ENCODE assay signal across 8 cellular contexts in genomic region chr3:53495091-53495517, GRCh38. TPM values are rescaled to one million over a fixed set of nuclear protein-coding genes. Genes with fewer than 3 reads are reported as not detected.
A peak's percentile ranks its signal among the peaks of the same experiment; 100 is the strongest.
DNase-seq lines count a peak whose midpoint lies in the region; ATAC-seq, FAIRE-seq and TF ChIP-seq lines count a peak whose summit lies in the region.

No MANE protein-coding gene starts in this region.

- H3K4me1 Mint-ChIP-seq in stimulated activated memory B cell treated with anti-CD40 and anti-IgM and Interleukin-4, amounts not matched to agents 10 μg/mL and 1 μg/mL and 100 μg/mL, for 72 hours, result peaks cover 25% of the 10 kb centered on the region

- H3K36me3 ChIP-seq in ascending aorta, result no peaks in the 10 kb centered on the region
- no peaks in the 10 kb centered on the region for H3K36me3 ChIP-seq in kidney epithelial cell (ENCODE audit: control insufficient read depth, insufficient read depth, low read length)
- H3K36me3 ChIP-seq in small intestine (ENCODE audit: control insufficient read depth in 2 of 2, insufficient read depth in 2 of 2, low read length in 2 of 2), result no peaks in the 10 kb centered on the region

- no peak for FAIRE-seq in small intestine (lab: Jason Lieb, UNC)

- H3K27me3 ChIP-seq in ascending aorta, result peaks cover 8% of the 10 kb centered on the region
- peaks cover 25% of the 10 kb centered on the region for H3K27me3 ChIP-seq in kidney epithelial cell (ENCODE audit: control insufficient read depth, insufficient read depth, low read length)
- peaks cover 0 to 9% of the 10 kb centered on the region in 2 donors for H3K27me3 ChIP-seq in small intestine (ENCODE audit: control insufficient read depth in 2 of 2, insufficient read depth in 2 of 2, low read length in 2 of 2)

- H3K9me3 ChIP-seq in ascending aorta, result no peaks in the 10 kb centered on the region
- H3K9me3 ChIP-seq in small intestine (ENCODE audit: control insufficient read depth, low read depth), result no peaks in the 10 kb centered on the region

- peak overlapping the region; percentile 74 for H3K4me3 Mint-ChIP-seq in stimulated activated memory B cell treated with anti-CD40 and anti-IgM and Interleukin-4, amounts not matched to agents 10 μg/mL and 1 μg/mL and 100 μg/mL, for 72 hours

- intact Hi-C loops in ascending aorta (cut with DNase I), result no loop called here

- peaks cover 72% of the 10 kb centered on the region for H3K27me3 Mint-ChIP-seq in stimulated activated memory B cell treated with anti-CD40 and anti-IgM and Interleukin-4, amounts not matched to agents 10 μg/mL and 1 μg/mL and 100 μg/mL, for 72 hours

- no peak overlapping the region for H3K27ac ChIP-seq in ascending aorta
- H3K27ac ChIP-seq in small intestine (ENCODE audit: low read depth in 1 of 2, low read length in 1 of 2), result no peak overlapping the region

- H3K27ac Mint-ChIP-seq in stimulated activated memory B cell treated with anti-CD40 and anti-IgM and Interleukin-4, amounts not matched to agents 10 μg/mL and 1 μg/mL and 100 μg/mL, for 72 hours, result no peak overlapping the region

- H3K36me3 Mint-ChIP-seq in stimulated activated memory B cell treated with anti-CD40 and anti-IgM and Interleukin-4, amounts not matched to agents 10 μg/mL and 1 μg/mL and 100 μg/mL, for 72 hours, result no peaks in the 10 kb centered on the region

- no peak for ATAC-seq in stimulated activated memory B cell treated with anti-CD40 and anti-IgM and Interleukin-4, amounts not matched to agents 10 μg/mL and 1 μg/mL and 100 μg/mL, for 72 hours

- WGBS in small intestine, 3 donors, result 1 to 2% (median 2%) methylated on average over 21 to 30 of the region's 30 CpGs

- H3K4me1 ChIP-seq in ascending aorta (peaks cover 9 to 15% of the 10 kb centered on the region in 2 donors), small intestine (ENCODE audit: control insufficient read depth in 2 of 2, insufficient read depth in 1 of 2, low read depth in 1 of 2, low read length in 1 of 2) (peaks cover 2 to 3% of the 10 kb centered on the region in 2 donors)

- TF ChIP-seq CTCF in ascending aorta (IDR thresholded peaks at IDR 0.05) (no peak), kidney epithelial cell (IDR thresholded peaks at IDR 0.05; ENCODE audit: insufficient read depth, low read length, poor library complexity, severe bottlenecking) (no peak)

- DNase-seq in DMS53 (lab: John Stamatoyannopoulos, UW) (peak; percentile 14), DMS53 treated with DMSO at 0.1 percent for 48 hours (lab: John Stamatoyannopoulos, UW; ENCODE audit: unreplicated experiment) (no peak), ascending aorta (ENCODE audit: low spot score in 2 of 2) (no peak), kidney epithelial cell (ENCODE audit: low read depth) (no peak), NCI-H2196 treated with DMSO at 0.1 percent for 48 hours (lab: John Stamatoyannopoulos, UW; ENCODE audit: unreplicated experiment) (no peak), NCI-H82 (lab: John Stamatoyannopoulos, UW) (no peak), small intestine (no peak)

- H3K9me3 Mint-ChIP-seq in stimulated activated memory B cell treated with anti-CD40 and anti-IgM and Interleukin-4, amounts not matched to agents 10 μg/mL and 1 μg/mL and 100 μg/mL, for 72 hours, result no peaks in the 10 kb centered on the region

- H3K4me3 ChIP-seq in ascending aorta (peak overlapping the region; percentile 56 to 59), kidney epithelial cell (ENCODE audit: low read depth, low read length) (peak overlapping the region; percentile 34), small intestine (ENCODE audit: low read depth in 1 of 2, low read length in 2 of 2) (peak overlapping the region in 1 of 2 donors; percentile 80)

RNA-seq across cellular contexts. Expression of gene CACNA1D, which starts 0.7 kb away (rescaled TPM):
- total RNA-seq in ascending aorta (0.43 TPM), kidney epithelial cell (0.21 and 0.55 TPM in 2 replicates)
- polyA plus RNA-seq in small intestine, result 1 to 10 TPM; 2.2 to 8.7 (median 3.6) TPM
